Comparison of ENCODE assay signal across 22 cellular contexts in the genomic region with DNA sequence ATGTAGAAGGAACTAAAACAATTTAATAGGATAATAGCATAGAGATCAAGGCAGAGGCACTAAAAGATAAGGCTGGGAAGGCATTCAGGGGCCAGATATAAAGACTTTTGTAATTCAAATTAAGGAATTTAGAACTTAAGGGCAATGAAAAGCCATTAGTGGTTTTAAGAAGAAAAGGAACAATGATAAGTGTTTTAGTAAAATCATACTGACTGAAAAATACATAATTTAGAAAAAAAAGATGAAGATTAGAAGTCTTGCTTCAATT.
"Had no signal": no experiment of that assay in that cellular context is flagged by ENCODE, and none has a peak within 500 bp of the region (broad histone marks: within the 10 kb centered on the region; RNA-seq: fewer than 3 reads in every experiment).

No MANE protein-coding gene starts in this region.

- H3K27me3 ChIP-seq: esophagus muscularis mucosa, foreskin keratinocyte, gastroesophageal sphincter, heart left ventricle, left lung, pancreas, right atrium auricular region, spleen, thyroid gland had no signal

- H3K36me3 ChIP-seq: esophagus muscularis mucosa, gastroesophageal sphincter, heart left ventricle, left lung, pancreas, right atrium auricular region, spleen, thyroid gland had no signal

- H3K9me3 ChIP-seq: esophagus muscularis mucosa, gastroesophageal sphincter, heart left ventricle, left lung, pancreas, right atrium auricular region, spleen, thyroid gland had no signal

- H3K27ac Mint-ChIP-seq: nephron progenitor cell; stimulated activated naive CD8-positive, alpha-beta T cell treated with anti-CD3 and anti-CD28 coated beads, Interleukin-15, amount 100 ng/mL, for 72 hours had no signal

- H3K9me3 Mint-ChIP-seq: naive thymus-derived CD8-positive, alpha-beta T cell; nephron progenitor cell; stimulated activated naive CD8-positive, alpha-beta T cell treated with anti-CD3 and anti-CD28 coated beads, Interleukin-15, amount 100 ng/mL, for 72 hours had no signal

- H3K4me3 Mint-ChIP-seq: naive thymus-derived CD8-positive, alpha-beta T cell; nephron progenitor cell; stimulated activated naive CD8-positive, alpha-beta T cell treated with anti-CD3 and anti-CD28 coated beads, Interleukin-15, amount 100 ng/mL, for 72 hours had no signal

- DNase-seq: dermis blood vessel endothelial cell; effector memory CD4-positive, alpha-beta T cell; heart left ventricle; hippocampal formation; left cardiac atrium; left lung; midbrain; naive thymus-derived CD8-positive, alpha-beta T cell; nephron progenitor cell; occipital lobe; pancreas; spleen; stimulated activated naive CD4-positive, alpha-beta T cell; stimulated activated naive CD8-positive, alpha-beta T cell treated with anti-CD3 and anti-CD28 coated beads, Interleukin-15, amount 100 ng/mL, for 72 hours; thyroid gland; trophoblast cell had no signal

- H3K4me1 ChIP-seq: foreskin keratinocyte, left lung, right atrium auricular region, spleen, thyroid gland had no signal

- ATAC-seq: gastroesophageal sphincter; left lung; naive thymus-derived CD8-positive, alpha-beta T cell; pancreas; stimulated activated naive CD8-positive, alpha-beta T cell treated with anti-CD3 and anti-CD28 coated beads, Interleukin-15, amount 100 ng/mL, for 72 hours had no signal

- H3K27me3 Mint-ChIP-seq: stimulated activated naive CD8-positive, alpha-beta T cell treated with anti-CD3 and anti-CD28 coated beads, Interleukin-15, amount 100 ng/mL, for 72 hours had no signal

- H3K4me1 Mint-ChIP-seq: naive thymus-derived CD8-positive, alpha-beta T cell; nephron progenitor cell; stimulated activated naive CD8-positive, alpha-beta T cell treated with anti-CD3 and anti-CD28 coated beads, Interleukin-15, amount 100 ng/mL, for 72 hours had no signal

- H3K27ac ChIP-seq: coronary artery, esophagus muscularis mucosa, foreskin keratinocyte, gastroesophageal sphincter, left lung, pancreas, right atrium auricular region, skin epidermis, spleen, thyroid gland had no signal

- H3K4me3 ChIP-seq: coronary artery, esophagus muscularis mucosa, gastroesophageal sphincter, heart left ventricle, left lung, pancreas, right atrium auricular region, skin epidermis, spleen, thyroid gland had no signal

- H3K36me3 Mint-ChIP-seq: naive thymus-derived CD8-positive, alpha-beta T cell had no signal
